ENCODE assay signal across 21 cellular contexts in the genomic region with DNA sequence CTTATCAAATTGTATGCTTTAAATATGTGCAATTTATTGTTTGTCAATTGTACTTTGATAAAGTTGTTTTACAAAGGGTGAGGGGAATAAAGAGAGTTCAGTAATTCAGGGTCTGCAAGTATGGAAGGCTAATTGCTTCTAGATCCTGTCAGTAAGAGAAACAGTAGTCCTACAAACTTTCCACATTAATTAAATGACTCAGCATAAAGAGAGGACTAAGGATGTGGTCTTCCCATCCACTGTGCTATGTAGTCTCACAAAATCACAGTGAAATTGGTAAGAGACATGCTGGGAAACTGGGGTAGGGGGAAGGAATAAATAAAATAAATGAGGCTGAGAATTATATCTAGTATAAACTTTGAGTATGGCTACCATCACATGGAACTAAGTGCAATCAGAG.
DNase-seq lines count a peak whose midpoint lies in the region; ATAC-seq, FAIRE-seq and TF ChIP-seq lines count a peak whose summit lies in the region.
"Had no signal": no experiment of that assay in that cellular context is flagged by ENCODE, and none has a peak within 500 bp of the region (broad histone marks: within the 10 kb centered on the region; RNA-seq: fewer than 3 reads in every experiment).

No MANE protein-coding gene starts in this region.

- H3K9me3 Mint-ChIP-seq in Caco-2 (ENCODE audit: unreplicated experiment) (peaks cover 52% of the 10 kb centered on the region), endodermal cell (peaks cover 73% of the 10 kb centered on the region)
- peaks cover 13% of the 10 kb centered on the region for H3K9me3 Mint-ChIP-seq in CD4-positive, alpha-beta T cell

- no peaks in the 10 kb centered on the region for H3K4me1 ChIP-seq in A549
- H3K4me1 ChIP-seq in Caco-2: no peaks in the 10 kb centered on the region
- peaks cover 2% of the 10 kb centered on the region for H3K4me1 ChIP-seq in PC-9 (replicated peaks; ENCODE audit: insufficient read depth)
- H3K4me1 ChIP-seq in endodermal cell (ENCODE audit: control insufficient read depth, insufficient read depth, low read length): peaks cover 4% of the 10 kb centered on the region
- H3K4me1 ChIP-seq: BE2C, BLaER1 had no signal

- no peaks in the 10 kb centered on the region for H3K36me3 ChIP-seq in Caco-2 (ENCODE audit: control insufficient read depth, insufficient read depth, low read length)
- H3K36me3 ChIP-seq in PC-9 (ENCODE audit: low read depth): no peaks in the 10 kb centered on the region
- H3K36me3 ChIP-seq in endodermal cell (ENCODE audit: control insufficient read depth, insufficient read depth, low read length): peaks cover 4% of the 10 kb centered on the region
- H3K36me3 ChIP-seq: BE2C, BLaER1 had no signal

- H3K36me3 Mint-ChIP-seq in Caco-2 (ENCODE audit: insufficient read depth, unreplicated experiment): no peaks in the 10 kb centered on the region
- peaks cover 19% of the 10 kb centered on the region for H3K36me3 Mint-ChIP-seq in endodermal cell (ENCODE audit: low read depth)
- H3K36me3 Mint-ChIP-seq in CD4-positive, alpha-beta T cell (ENCODE audit: low read depth): no peaks in the 10 kb centered on the region
- H3K36me3 Mint-ChIP-seq: CD14-positive monocyte; CD4-positive, CD25-positive, alpha-beta regulatory T cell; CD8-positive, alpha-beta T cell had no signal

- no TSS peak for BruUV-seq in Caco-2 (replicated peaks; lab: Mats Ljungman, UMichigan)
- BruUV-seq in PC-9 (replicated peaks; lab: Mats Ljungman, UMichigan): no TSS peak

- no peak for TF ChIP-seq RAD21 in A549 (conservative IDR thresholded peaks at IDR 0.05 in 1 of 2, IDR thresholded peaks at IDR 0.05 in 1 of 2)

- TF ChIP-seq EP300 in A549 (IDR thresholded peaks at IDR 0.05): no peak

- H3K4me3 ChIP-seq in A549 (no peak overlapping the region), Caco-2 (ENCODE audit: low read depth, low read length) (no peak overlapping the region), PC-9 (no peak overlapping the region), endodermal cell (ENCODE audit: low read length) (peak overlapping the region; percentile 60)
- H3K4me3 ChIP-seq: BLaER1 had no signal

- H2AFZ ChIP-seq in PC-9: peak overlapping the region; percentile 62; the same call in 1 of the 2 replicates

- CTCF ChIA-PET in A549 (lab: Yijun Ruan, JAX) (no interaction called here), Caco-2 (lab: Charles Lee) (no interaction called here), PC-9 (lab: Charles Lee) (no interaction called here)
- CTCF ChIA-PET in CD4-positive, alpha-beta T cell (lab: Charles Lee): no interaction called here

- no peaks in the 10 kb centered on the region for H3K27me3 ChIP-seq in Caco-2 (replicated peaks; ENCODE audit: control insufficient read depth, insufficient read depth, low read length)
- H3K27me3 ChIP-seq in PC-9 (ENCODE audit: insufficient read depth, low read depth): no peaks in the 10 kb centered on the region
- H3K27me3 ChIP-seq in endodermal cell (ENCODE audit: control insufficient read depth, insufficient read depth, low read length, poor library complexity, severe bottlenecking): no peaks in the 10 kb centered on the region
- no peaks in the 10 kb centered on the region for H3K27me3 ChIP-seq in CD4-positive, alpha-beta T cell (ENCODE audit: control insufficient read depth, insufficient read depth, low read length)
- H3K27me3 ChIP-seq: BE2C, BLaER1 had no signal

- H3K27ac Mint-ChIP-seq in Caco-2 (ENCODE audit: unreplicated experiment): peak overlapping the region; percentile 17
- H3K27ac Mint-ChIP-seq in endodermal cell: no peak overlapping the region
- H3K27ac Mint-ChIP-seq in CD4-positive, alpha-beta T cell: no peak overlapping the region
- H3K27ac Mint-ChIP-seq: CD14-positive monocyte; CD4-positive, CD25-positive, alpha-beta regulatory T cell; CD8-positive, alpha-beta T cell had no signal

- no peaks in the 10 kb centered on the region for H3K79me2 ChIP-seq in PC-9 (ENCODE audit: low read depth)

- no peak overlapping the region for H3K9ac ChIP-seq in endodermal cell (ENCODE audit: extremely low read depth, low read length, poor library complexity, severe bottlenecking)
- H3K9ac ChIP-seq: BLaER1 had no signal

- no peak overlapping the region for H3K4me2 ChIP-seq in A549
- no peak overlapping the region for H3K4me2 ChIP-seq in PC-9
- H3K4me2 ChIP-seq: BLaER1 had no signal

- DNase-seq in A549 (ENCODE audit: low read depth in 1 of 2, low spot score in 1 of 2) (no peak), Caco-2 (no peak), PC-9 (no peak), endodermal cell (no peak), NCI-H748 (lab: John Stamatoyannopoulos, UW; ENCODE audit: unreplicated experiment) (no peak), DMS 273 (lab: John Stamatoyannopoulos, UW; ENCODE audit: unreplicated experiment) (no peak)
- no peak for DNase-seq in CD4-positive, alpha-beta T cell
- DNase-seq: 8988T; AML-193; BE2C; C1 segment of cervical spinal cord; CD4-positive, CD25-positive, alpha-beta regulatory T cell; CD8-positive, alpha-beta T cell; DMS79 treated with DMSO at 0.1 percent for 48 hours; GF-D8 had no signal

- ATAC-seq in A549: no peak
- no peak for ATAC-seq in CD4-positive, alpha-beta T cell (ENCODE audit: poor library complexity)
- ATAC-seq: CD8-positive, alpha-beta T cell had no signal

- no peak overlapping the region for H3K4me3 Mint-ChIP-seq in Caco-2 (ENCODE audit: unreplicated experiment)
- H3K4me3 Mint-ChIP-seq in endodermal cell: no peak overlapping the region
- H3K4me3 Mint-ChIP-seq in CD4-positive, alpha-beta T cell: no peak overlapping the region
- H3K4me3 Mint-ChIP-seq: CD14-positive monocyte; CD4-positive, CD25-positive, alpha-beta regulatory T cell; CD8-positive, alpha-beta T cell had no signal

- no peaks in the 10 kb centered on the region for H3K9me2 ChIP-seq in PC-9 (ENCODE audit: insufficient read depth)

- H3K27me3 Mint-ChIP-seq in Caco-2 (ENCODE audit: insufficient read depth, unreplicated experiment) (no peaks in the 10 kb centered on the region), endodermal cell (ENCODE audit: insufficient read depth) (no peaks in the 10 kb centered on the region)
- no peaks in the 10 kb centered on the region for H3K27me3 Mint-ChIP-seq in CD4-positive, alpha-beta T cell
- H3K27me3 Mint-ChIP-seq: CD4-positive, CD25-positive, alpha-beta regulatory T cell had no signal

- H3K9me3 ChIP-seq in A549 (no peaks in the 10 kb centered on the region), Caco-2 (peaks cover 21% of the 10 kb centered on the region), PC-9 (ENCODE audit: insufficient read depth, low read depth) (no peaks in the 10 kb centered on the region; the same call in 1 of the 2 replicates), endodermal cell (ENCODE audit: control insufficient read depth, low read length) (peaks cover 85% of the 10 kb centered on the region)
- H3K9me3 ChIP-seq in CD4-positive, alpha-beta T cell (ENCODE audit: control insufficient read depth, low read length): no peaks in the 10 kb centered on the region
- H3K9me3 ChIP-seq: BE2C had no signal

- no peak for FAIRE-seq in A549 (lab: Jason Lieb, UNC)
- FAIRE-seq: A204.1, G401.6, GM12891, GM19239 had no signal

- TF ChIP-seq CTCF in A549 (IDR thresholded peaks at IDR 0.05): no peak
- TF ChIP-seq CTCF in Caco-2 (IDR thresholded peaks at IDR 0.05; ENCODE audit: insufficient read depth in 1 of 2, low read depth in 1 of 2, low read length in 1 of 2, severe bottlenecking in 1 of 2, unreplicated experiment in 1 of 2): no peak
- no peak for TF ChIP-seq CTCF in PC-9 (conservative IDR thresholded peaks at IDR 0.05)
- no peak for TF ChIP-seq CTCF in endodermal cell (conservative IDR thresholded peaks at IDR 0.05)
- TF ChIP-seq CTCF in CD4-positive, alpha-beta T cell (IDR thresholded peaks at IDR 0.05): no peak

- peaks cover 8% of the 10 kb centered on the region for H3K4me1 Mint-ChIP-seq in Caco-2 (ENCODE audit: low read depth, unreplicated experiment)
- H3K4me1 Mint-ChIP-seq in endodermal cell: peaks cover 13% of the 10 kb centered on the region
- no peaks in the 10 kb centered on the region for H3K4me1 Mint-ChIP-seq in CD4-positive, alpha-beta T cell (ENCODE audit: low read depth)
- H3K4me1 Mint-ChIP-seq: CD14-positive monocyte; CD4-positive, CD25-positive, alpha-beta regulatory T cell had no signal

- intact Hi-C loops in Caco-2 (cut with micrococcal nuclease; ENCODE audit: unreplicated experiment) (no loop called here), PC-9 (cut with micrococcal nuclease; ENCODE audit: unreplicated experiment) (no loop called here)
- intact Hi-C loops in CD4-positive, alpha-beta T cell (cut with DNase I, micrococcal nuclease): no loop called here

- TF ChIP-seq POLR2A in A549 (IDR thresholded peaks at IDR 0.05; ENCODE audit: low read length): no peak

- H3K27ac ChIP-seq in A549 (no peak overlapping the region), PC-9 (no peak overlapping the region), endodermal cell (ENCODE audit: low read depth, low read length) (no peak overlapping the region)
- H3K27ac ChIP-seq in CD4-positive, alpha-beta T cell (ENCODE audit: low read depth, low read length): no peak overlapping the region
- H3K27ac ChIP-seq: BLaER1 had no signal

- H4K20me1 ChIP-seq in PC-9 (ENCODE audit: insufficient read depth): no peaks in the 10 kb centered on the region
- H4K20me1 ChIP-seq: BLaER1 had no signal

- POLR2A ChIA-PET in A549 (lab: Yijun Ruan, JAX) (no interaction called here), Caco-2 (lab: Charles Lee) (no interaction called here), PC-9 (lab: Charles Lee; ENCODE audit: unreplicated experiment) (no interaction called here)
- POLR2A ChIA-PET in CD4-positive, alpha-beta T cell (lab: Charles Lee): no interaction called here

- H3F3A ChIP-seq in PC-9 (ENCODE audit: insufficient read depth, low read depth): 0 out of 2 replicates have a peak, but pooled peaks cover 1% of the 10 kb centered on the region

TF ChIP-seq in A549, 52 proteins besides CTCF, POLR2A, EP300 and RAD21:
- TF ChIP-seq SMC3 (IDR thresholded peaks at IDR 0.05) (no peak), CBX8 (IDR thresholded peaks at IDR 0.05) (no peak), NFE2L2 (conservative IDR thresholded peaks at IDR 0.05; ENCODE audit: low read length) (peak; percentile 72; the same call in 1 of the 2 replicates), JUNB (IDR thresholded peaks at IDR 0.05) (no peak), MAFK (IDR thresholded peaks at IDR 0.05; ENCODE audit: partially characterized antibody) (peak; percentile 81), TFCP2L1 (CRISPR knock-in tag; IDR thresholded peaks at IDR 0.05) (no peak), NPAS2 (CRISPR knock-in tag; IDR thresholded peaks at IDR 0.05; ENCODE audit: borderline replicate concordance) (no peak)
